Comparison of ENCODE assay signal across 1 cellular context in genomic region chr21:36688324-36688723, GRCh38.
TF ChIP-seq lines count a peak whose summit lies in the region.

No MANE protein-coding gene starts in this region.

TF ChIP-seq in GM23338, 12 proteins besides CTCF, POLR2A, EP300 and RAD21 (continued from another document):
- no peak for TF ChIP-seq ZNF462 (CRISPR knock-in tag; IDR thresholded peaks at IDR 0.05)
- TF ChIP-seq NANOG (IDR thresholded peaks at IDR 0.05; ENCODE audit: borderline replicate concordance) = no peak
- no peak for TF ChIP-seq CREB1 (CRISPR knock-in tag; IDR thresholded peaks at IDR 0.05; ENCODE audit: low read depth)
- TF ChIP-seq POLR2AphosphoS5 (IDR thresholded peaks at IDR 0.05; ENCODE audit: low read depth) = no peak
